ENCODE assay signal across 1 cellular context in the genomic region with DNA sequence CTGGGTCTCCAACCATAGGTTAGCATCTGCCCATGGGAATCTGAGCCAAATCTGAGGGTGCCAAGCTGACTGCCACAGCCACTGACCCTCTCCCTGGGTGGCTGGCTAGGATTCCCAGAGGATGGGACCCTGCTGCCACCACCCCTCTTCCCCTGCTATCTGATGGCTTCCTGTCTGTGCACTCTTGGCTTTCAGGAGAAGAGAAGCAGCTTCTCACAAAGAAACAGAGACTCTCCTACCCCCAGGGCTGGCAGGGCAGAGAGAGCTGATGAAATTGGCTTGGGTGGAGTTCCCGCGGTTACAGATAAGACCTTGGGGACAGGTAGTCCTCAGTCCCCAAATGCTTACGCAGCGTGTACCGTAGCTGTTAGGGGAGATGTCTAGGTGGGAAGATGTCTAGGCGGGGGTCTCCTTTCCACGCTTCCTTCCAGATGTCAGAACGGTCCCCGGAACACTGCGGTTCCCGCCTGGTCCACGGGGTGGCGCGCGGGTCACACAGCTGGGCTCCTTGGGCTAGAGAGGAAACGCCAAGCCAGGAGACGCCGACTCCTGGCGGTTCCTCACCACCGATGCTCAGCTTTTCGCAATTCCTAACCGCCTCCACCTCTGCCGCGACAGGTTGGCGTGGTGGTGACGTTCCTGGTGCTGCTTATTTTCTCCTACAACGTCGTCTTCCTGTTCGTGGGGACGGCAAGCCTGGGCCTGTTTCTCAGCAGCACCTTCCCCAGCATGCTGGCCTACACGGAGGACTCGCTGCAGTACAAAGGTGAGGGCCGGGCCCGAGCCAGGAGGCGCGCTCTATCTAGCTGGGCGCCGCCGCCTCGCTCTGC.
TF ChIP-seq lines count a peak whose summit lies in the region.

No MANE protein-coding gene starts in this region.

TF ChIP-seq in IMR-90, 13 proteins besides CTCF, POLR2A, EP300 and RAD21:
- TF ChIP-seq NFE2L2 (IDR thresholded peaks at IDR 0.05; ENCODE audit: low read depth, low read length) (no peak), RFX5 (IDR thresholded peaks at IDR 0.05; ENCODE audit: low read depth, low read length) (no peak), BHLHE40 (IDR thresholded peaks at IDR 0.05; ENCODE audit: low read depth, low read length) (no peak), MXI1 (IDR thresholded peaks at IDR 0.05; ENCODE audit: borderline replicate concordance, low read depth, low read length) (no peak; the same call in 1 of the 2 replicates), SMC3 (IDR thresholded peaks at IDR 0.05; ENCODE audit: low read depth, low read length) (peak; percentile 99), CEBPB (IDR thresholded peaks at IDR 0.05; ENCODE audit: low read depth, low read length) (peak; percentile 87), RCOR1 (IDR thresholded peaks at IDR 0.05; ENCODE audit: insufficient replicate concordance, low read length) (peak; percentile 14), MAZ (IDR thresholded peaks at IDR 0.05; ENCODE audit: borderline replicate concordance, low read depth, low read length) (no peak)
- TF ChIP-seq, protein P1, sequence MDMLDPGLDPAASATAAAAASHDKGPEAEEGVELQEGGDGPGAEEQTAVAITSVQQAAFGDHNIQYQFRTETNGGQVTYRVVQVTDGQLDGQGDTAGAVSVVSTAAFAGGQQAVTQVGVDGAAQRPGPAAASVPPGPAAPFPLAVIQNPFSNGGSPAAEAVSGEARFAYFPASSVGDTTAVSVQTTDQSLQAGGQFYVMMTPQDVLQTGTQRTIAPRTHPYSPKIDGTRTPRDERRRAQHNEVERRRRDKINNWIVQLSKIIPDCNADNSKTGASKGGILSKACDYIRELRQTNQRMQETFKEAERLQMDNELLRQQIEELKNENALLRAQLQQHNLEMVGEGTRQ (IDR thresholded peaks at IDR 0.05; ENCODE audit: low read depth, low read length): no peak
